In genomic region chr4:76359881-76360466, GRCh38 we compare ENCODE assay signal across 1 cellular context. TPM values are rescaled to one million over a fixed set of nuclear protein-coding genes. Genes with fewer than 3 reads are reported as not detected.
"Had no signal": no experiment of that assay in that cellular context is flagged by ENCODE, and none has a peak within 500 bp of the region (broad histone marks: within the 10 kb centered on the region; RNA-seq: fewer than 3 reads in every experiment).

No MANE protein-coding gene starts in this region.

RNA-seq across cellular contexts. Expression of gene STBD1, which starts 53.4 kb away (rescaled TPM):
- total RNA-seq: mononuclear cell had no signal
